In genomic region chr5:171318026-171318425, GRCh38 we compare ENCODE assay signal across 1 cellular context.
TF ChIP-seq lines count a peak whose summit lies in the region.

No MANE protein-coding gene starts in this region.

TF ChIP-seq in H1, 55 proteins besides CTCF, POLR2A, EP300 and RAD21 (continued from another document):
- TF ChIP-seq USF2 (IDR thresholded peaks at IDR 0.05; ENCODE audit: low read length) (no peak), NRF1 (IDR thresholded peaks at IDR 0.05; ENCODE audit: low read depth, low read length) (no peak), ZNF274 (IDR thresholded peaks at IDR 0.05; ENCODE audit: borderline replicate concordance, extremely low read depth, low read length) (no peak), KDM1A (IDR thresholded peaks at IDR 0.05; ENCODE audit: borderline replicate concordance, low read length) (no peak), CHD1 (IDR thresholded peaks at IDR 0.05; ENCODE audit: low read depth, low read length) (no peak), RNF2 (IDR thresholded peaks at IDR 0.05; ENCODE audit: borderline replicate concordance, low read depth, low read length, missing control alignments, poor library complexity, severe bottlenecking) (no peak), HDAC6 (IDR thresholded peaks at IDR 0.05; ENCODE audit: low read depth, low read length) (no peak), HDAC2 (IDR thresholded peaks at IDR 0.05; ENCODE audit: borderline replicate concordance in 1 of 2, low read depth in 2 of 2, low read length in 2 of 2) (no peak), ATF3 (IDR thresholded peaks at IDR 0.05; ENCODE audit: insufficient read depth, low read depth, low read length) (no peak), E2F6 (IDR thresholded peaks at IDR 0.05) (no peak), YY1 (IDR thresholded peaks at IDR 0.05; ENCODE audit: low read depth, low read length) (no peak), ASH2L (IDR thresholded peaks at IDR 0.05; ENCODE audit: low read length) (no peak), EGR1 (IDR thresholded peaks at IDR 0.05; ENCODE audit: borderline replicate concordance, low read depth, low read length) (no peak), EZH2 (IDR thresholded peaks at IDR 0.05; ENCODE audit: low read depth, low read length, severe bottlenecking) (no peak), SIX5 (IDR thresholded peaks at IDR 0.05; ENCODE audit: low read depth, low read length) (no peak), RBBP5 (IDR thresholded peaks at IDR 0.05; ENCODE audit: borderline replicate concordance, low read depth, low read length) (no peak)
